ENCODE assay signal across 9 cellular contexts in genomic region chr14:102028733-102029132, GRCh38. TPM values are rescaled to one million over a fixed set of nuclear protein-coding genes. Genes with fewer than 3 reads are reported as not detected.
DNase-seq lines count a peak whose midpoint lies in the region; ATAC-seq and TF ChIP-seq lines count a peak whose summit lies in the region.
"Had no signal": no experiment of that assay in that cellular context is flagged by ENCODE, and none has a peak within 500 bp of the region (broad histone marks: within the 10 kb centered on the region; RNA-seq: fewer than 3 reads in every experiment).

No MANE protein-coding gene starts in this region.

- H3K4me3 Mint-ChIP-seq in Calu3 (ENCODE audit: low read depth, unreplicated experiment): no peak overlapping the region

- no peaks in the 10 kb centered on the region for H3K9me2 ChIP-seq in PC-3 (replicated peaks; ENCODE audit: low read length)

- POLR2A ChIA-PET in PC-3 (lab: Charles Lee; ENCODE audit: unreplicated experiment): interaction anchor here (0.6 to 1.7 kb wide), 2 partner anchors 57 to 266 kb away, joined by 4 read pairs; no protein-coding TSS in a partner anchor

- no peak for TF ChIP-seq CTCF in Calu3 (IDR thresholded peaks at IDR 0.05; ENCODE audit: unreplicated experiment)
- TF ChIP-seq CTCF in PC-3 (conservative IDR thresholded peaks at IDR 0.05; ENCODE audit: low read depth, low read length): no peak
- no peak for TF ChIP-seq CTCF in fibroblast of lung (conservative IDR thresholded peaks at IDR 0.05 in 1 of 2, IDR thresholded peaks at IDR 0.05 in 1 of 2; ENCODE audit: low read depth in 1 of 2, low read length in 2 of 2)
- TF ChIP-seq CTCF in dorsolateral prefrontal cortex (IDR thresholded peaks at IDR 0.05 in 54 of 56, conservative IDR thresholded peaks at IDR 0.05 in 2 of 56; ENCODE audit: low read depth in 1 of 56, partially characterized antibody in 56 of 56): no peak

- no peaks in the 10 kb centered on the region for H3K27me3 Mint-ChIP-seq in Calu3 (ENCODE audit: unreplicated experiment)

- H3K9me3 ChIP-seq in PC-3 (ENCODE audit: low read length) (no peaks in the 10 kb centered on the region), fibroblast of lung (ENCODE audit: control insufficient read depth, insufficient read depth, low read depth, low read length) (no peaks in the 10 kb centered on the region)

- ATAC-seq in PC-3: peak; percentile 91

- no peak overlapping the region for H2AFZ ChIP-seq in PC-3 (ENCODE audit: low read length)
- H2AFZ ChIP-seq in fibroblast of lung (ENCODE audit: low read length): no peak overlapping the region

- H3K36me3 ChIP-seq in PC-3 (ENCODE audit: low read depth, low read length): peaks cover 77% of the 10 kb centered on the region
- peaks cover 42% of the 10 kb centered on the region for H3K36me3 ChIP-seq in fibroblast of lung (ENCODE audit: control insufficient read depth, insufficient read depth, low read length)

- H3K9me3 Mint-ChIP-seq in Calu3 (ENCODE audit: low read depth, unreplicated experiment): no peaks in the 10 kb centered on the region

- H3K4me3 ChIP-seq in PC-3 (ENCODE audit: low read length) (peak overlapping the region; percentile 25), fibroblast of lung (replicated peaks in 1 of 4; ENCODE audit: control extremely low read depth in 1 of 4, insufficient read depth in 1 of 4, low read depth in 3 of 4, low read length in 4 of 4) (no peak overlapping the region), dorsolateral prefrontal cortex (no peak overlapping the region)

- BruUV-seq in Calu3 (replicated peaks; lab: Mats Ljungman, UMichigan) (no TSS peak), PC-3 (replicated peaks; lab: Mats Ljungman, UMichigan) (no TSS peak)

- CTCF ChIA-PET in Calu3 (lab: Charles Lee) (interaction anchor here (1.0 kb wide), 1 partner anchor 18 kb away, joined by 3 read pairs; no protein-coding TSS in a partner anchor), PC-3 (lab: Charles Lee) (no interaction called here)

- H3K27ac Mint-ChIP-seq in Calu3 (ENCODE audit: unreplicated experiment): peak overlapping the region; percentile 25

- H3K4me1 ChIP-seq in PC-3 (ENCODE audit: insufficient read depth, low read length) (peaks cover 44% of the 10 kb centered on the region), fibroblast of lung (ENCODE audit: control insufficient read depth, extremely low read depth, insufficient read depth, low read length) (peaks cover 14% of the 10 kb centered on the region)

- H3K9ac ChIP-seq in PC-3 (ENCODE audit: low read length) (peak overlapping the region; percentile 57), fibroblast of lung (ENCODE audit: insufficient read depth, low read length) (no peak overlapping the region)

- intact Hi-C loops in Calu3 (cut with micrococcal nuclease; ENCODE audit: unreplicated experiment): loop anchor here (10.0 kb wide), 1 partner anchor 64 kb away; the partner anchor contains the start of gene DYNC1H1
- intact Hi-C loops in PC-3 (cut with micrococcal nuclease): loop anchor here (5.0 kb wide), 1 partner anchor 66 kb away; the partner anchor contains the start of gene DYNC1H1
- intact Hi-C loops in dorsolateral prefrontal cortex (cut with DNase I): no loop called here

- H3K27me3 ChIP-seq in PC-3 (ENCODE audit: low read length): no peaks in the 10 kb centered on the region
- H3K27me3 ChIP-seq in fibroblast of lung (ENCODE audit: control insufficient read depth, insufficient read depth, low read length): no peaks in the 10 kb centered on the region
- H3K27me3 ChIP-seq in dorsolateral prefrontal cortex: no peaks in the 10 kb centered on the region

- H3K79me2 ChIP-seq in PC-3 (ENCODE audit: low read length): peaks cover 14% of the 10 kb centered on the region
- H3K79me2 ChIP-seq in fibroblast of lung (ENCODE audit: control insufficient read depth, insufficient read depth, low read length): no peaks in the 10 kb centered on the region

- H3K4me1 Mint-ChIP-seq in Calu3 (ENCODE audit: low read depth, unreplicated experiment): peaks cover 12% of the 10 kb centered on the region

- DNase-seq in Calu3 (peak; percentile 6), PC-3 (peak; percentile 96), fibroblast of lung (ENCODE audit: low read depth in 2 of 2) (peak; percentile 76 to 90), renal cortical epithelial cell (ENCODE audit: low read depth) (peak; percentile 19), GF-D8 (lab: John Stamatoyannopoulos, UW) (no peak), dorsolateral prefrontal cortex (no peak), T-helper 2 cell (no peak)
- DNase-seq in stimulated activated naive CD4-positive, alpha-beta T cell treated with Interleukin-2 at 50 U/mL for 16 hours (lab: John Stamatoyannopoulos, UW): no peak
- DNase-seq: stimulated activated CD4-positive, alpha-beta T cell treated with anti-CD3 and anti-CD28 coated beads, Interleukin-4, amount 100 ng/mL, for 1 hour had no signal

- peaks cover 43% of the 10 kb centered on the region for H3K36me3 Mint-ChIP-seq in Calu3 (ENCODE audit: insufficient read depth, unreplicated experiment)

- H3F3A ChIP-seq in PC-3 (ENCODE audit: low read length, unreplicated experiment): peaks cover 28% of the 10 kb centered on the region

- H3K4me2 ChIP-seq in PC-3 (ENCODE audit: low read length) (peak overlapping the region; percentile 72), fibroblast of lung (ENCODE audit: extremely low read depth, insufficient read depth, low read length) (peak overlapping the region; percentile 16)

- H4K20me1 ChIP-seq in PC-3 (ENCODE audit: low read length) (no peaks in the 10 kb centered on the region), fibroblast of lung (ENCODE audit: control insufficient read depth, extremely low read depth, insufficient read depth, low read length) (no peaks in the 10 kb centered on the region)

- H3K27ac ChIP-seq in PC-3 (ENCODE audit: low read length): peak overlapping the region; percentile 83
- peak overlapping the region; percentile 72 for H3K27ac ChIP-seq in fibroblast of lung (ENCODE audit: insufficient read depth, low read length)
- H3K27ac ChIP-seq in dorsolateral prefrontal cortex: peak overlapping the region in 2 of 59 donors; percentile 13 to 33

RNA-seq across cellular contexts. Expression of gene HSP90AA1, which starts 58.1 kb away (rescaled TPM):
- total RNA-seq in Calu3 (2022): 1,038 and 1,111 TPM in 2 replicates
- total RNA-seq in PC-3 (2014; rRNA removed): 671 and 785 TPM in 2 replicates
- 342 and 430 TPM in 2 replicates for total RNA-seq in fibroblast of lung
- polyA plus RNA-seq in fibroblast of lung: 493 and 775 TPM in 2 replicates
- 420 and 539 TPM in 2 replicates for polyA plus RNA-seq in fibroblast of lung (2012)
- 56.7 and 74.0 TPM in 2 replicates for polyA minus RNA-seq in fibroblast of lung (ENCODE audit: low replicate concordance)
- total RNA-seq in renal cortical epithelial cell: 927 and 1,172 TPM in 2 replicates
- total RNA-seq in dorsolateral prefrontal cortex: 1,000 to 10,000 TPM in 30 of 120 experiments, 100 to 1,000 TPM in 90; 420 to 2,880 (median 848) TPM

Comparison
In these comparisons a context has a peak if more than half of its experiments do, and no peak if none do; other contexts are left out.
1. DNase-seq: peak in Calu3 (single experiment), PC-3 (single experiment), fibroblast of lung (2 of 2) and renal cortical epithelial cell (single experiment); none in GF-D8 (single experiment), dorsolateral prefrontal cortex (0 of 10), stimulated activated naive CD4-positive, alpha-beta T cell treated with Interleukin-2 at 50 U/mL for 16 hours (single experiment) and T-helper 2 cell (0 of 5).
2. intact Hi-C loops: an anchor here in Calu3 (10.0 kb wide) and PC-3 (5.0 kb wide); none called in dorsolateral prefrontal cortex.